Comparison of ENCODE assay signal across 8 cellular contexts in the genomic region with DNA sequence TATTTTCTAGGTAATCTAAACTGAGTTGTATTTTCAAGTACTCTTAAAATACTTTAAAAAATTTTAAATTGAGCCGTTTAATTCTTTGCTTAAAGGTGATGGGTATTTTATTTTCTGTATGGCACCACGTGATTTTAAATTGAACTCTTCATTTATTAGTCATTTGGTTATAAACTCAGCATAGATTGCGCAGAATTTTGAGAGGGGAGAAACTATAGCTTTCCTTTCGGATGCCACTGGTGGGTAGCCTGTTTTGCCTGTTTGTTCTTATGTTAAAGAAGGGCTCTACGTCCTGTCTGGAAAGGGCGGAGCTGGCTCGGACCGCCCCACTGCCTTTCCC. TPM values are rescaled to one million over a fixed set of nuclear protein-coding genes. Genes with fewer than 3 reads are reported as not detected.
DNase-seq lines count a peak whose midpoint lies in the region; ATAC-seq, FAIRE-seq and TF ChIP-seq lines count a peak whose summit lies in the region.

No MANE protein-coding gene starts in this region.

- H2BK20ac ChIP-seq in H1 (ENCODE audit: low read length), result no peak overlapping the region

- H3K9ac ChIP-seq in OCI-LY3 (ENCODE audit: low read length) (peak overlapping the region; percentile 31), H1 (replicated peaks in 1 of 4; ENCODE audit: extremely low read depth in 1 of 4, low read depth in 3 of 4, low read length in 3 of 4) (no peak overlapping the region)

- no peaks in the 10 kb centered on the region for H3K79me1 ChIP-seq in H1 (ENCODE audit: low read depth, low read length)

- no peak for TF ChIP-seq POLR2A in H1 (IDR thresholded peaks at IDR 0.05; ENCODE audit: control extremely low read depth in 1 of 2, low read depth in 2 of 2, low read length in 2 of 2)

- CTCF ChIA-PET in H1 (lab: Charles Lee; ENCODE audit: partially characterized antibody) (interaction anchor here (1.2 kb wide), 1 partner anchor 20 kb away, joined by 5 read pairs; no protein-coding TSS in a partner anchor), HEK293T (lab: Yijun Ruan, JAX) (interaction anchor here (0.6 kb wide), 1 partner anchor 26 kb away, joined by 4 read pairs; no protein-coding TSS in a partner anchor)

- peak overlapping the region; percentile 81 for H3K27ac ChIP-seq in CD4-positive, CD25-positive, alpha-beta regulatory T cell (ENCODE audit: insufficient read depth, low read length, poor library complexity, severe bottlenecking)
- peak overlapping the region; percentile 8; the same call in 1 of the 2 replicates for H3K27ac ChIP-seq in OCI-LY3 (ENCODE audit: low read length)
- no peak overlapping the region for H3K27ac ChIP-seq in H1 (ENCODE audit: low read depth, low read length)
- peak overlapping the region; percentile 72 for H3K27ac ChIP-seq in osteoblast (ENCODE audit: low read depth, low read length)

- H3K4ac ChIP-seq in H1 (replicated peaks; ENCODE audit: insufficient read length, low read depth, low read length), result no peak overlapping the region

- H3K36me3 ChIP-seq in CD4-positive, CD25-positive, alpha-beta regulatory T cell (ENCODE audit: control insufficient read depth, insufficient read depth, low read length), result peaks cover 42% of the 10 kb centered on the region
- H3K36me3 ChIP-seq in OCI-LY3 (replicated peaks; ENCODE audit: low read depth, low read length) (peaks cover 34% of the 10 kb centered on the region), H1 (ENCODE audit: control insufficient read depth in 2 of 4, insufficient read depth in 4 of 4, low read length in 3 of 4) (peaks cover 6 to 33% (median 14%) of the 10 kb centered on the region in 4 experiments), osteoblast (ENCODE audit: insufficient read depth, low read length) (peaks cover 47% of the 10 kb centered on the region)

- no peaks in the 10 kb centered on the region for H3K9me3 ChIP-seq in CD4-positive, CD25-positive, alpha-beta regulatory T cell (ENCODE audit: control insufficient read depth in 2 of 2, low read length in 2 of 2)
- H3K9me3 ChIP-seq in OCI-LY3 (ENCODE audit: insufficient read depth, low read length), result no peaks in the 10 kb centered on the region
- no peaks in the 10 kb centered on the region for H3K9me3 ChIP-seq in H1 (ENCODE audit: insufficient read depth in 2 of 2, low read depth in 1 of 2, low read length in 1 of 2)
- no peaks in the 10 kb centered on the region for H3K9me3 ChIP-seq in osteoblast (ENCODE audit: low read depth, low read length)

- POLR2A ChIA-PET in H1 (lab: Charles Lee; ENCODE audit: partially characterized antibody) (interaction anchor here (1.1 to 3.1 kb wide), 6 partner anchors 12 to 618 kb away, joined by 3 to 12 read pairs (median 11); a partner anchor contains a TSS), HEK293T (lab: Yijun Ruan, JAX) (interaction anchor here (0.6 to 2.5 kb wide), 4 partner anchors 9 to 61 kb away, joined by 3 to 9 read pairs (median 4); a partner anchor contains a TSS)

- H2BK120ac ChIP-seq in H1 (replicated peaks; ENCODE audit: low read depth, low read length), result no peak overlapping the region

- H3K23ac ChIP-seq in H1 (ENCODE audit: insufficient read length), result no peak overlapping the region

- no peak overlapping the region for H3K18ac ChIP-seq in H1 (ENCODE audit: extremely low read depth, low read length)

- no peaks in the 10 kb centered on the region for H3K23me2 ChIP-seq in H1 (ENCODE audit: low read depth, low read length)

- peaks cover 34% of the 10 kb centered on the region for H3K36me3 Mint-ChIP-seq in CD4-positive, CD25-positive, alpha-beta regulatory T cell

- peaks cover 0 to 1% (median 0%) of the 10 kb centered on the region in 7 donors for H3K9me3 Mint-ChIP-seq in CD4-positive, CD25-positive, alpha-beta regulatory T cell

- H3K4me2 ChIP-seq in OCI-LY3 (ENCODE audit: low read length) (peak overlapping the region; percentile 88), H1 (ENCODE audit: insufficient read depth in 1 of 2, low read depth in 2 of 2, low read length in 2 of 2) (peak overlapping the region; percentile 38 to 62; a peak in 3 of 4 replicates), osteoblast (ENCODE audit: insufficient read depth, low read length) (peak overlapping the region; percentile 93)

- no peak overlapping the region for H3K14ac ChIP-seq in H1 (ENCODE audit: insufficient read length)

- peak overlapping the region; percentile 52 to 93 (median 92) for H3K27ac Mint-ChIP-seq in CD4-positive, CD25-positive, alpha-beta regulatory T cell

- H2AK5ac ChIP-seq in H1 (ENCODE audit: low read depth, low read length), result no peak overlapping the region

- peak overlapping the region; percentile 52 for H4K5ac ChIP-seq in H1 (ENCODE audit: insufficient read length, low read depth, low read length)

- H3K4me1 Mint-ChIP-seq in CD4-positive, CD25-positive, alpha-beta regulatory T cell, result peaks cover 22 to 55% (median 41%) of the 10 kb centered on the region in 4 donors

- H3K27me3 Mint-ChIP-seq in CD4-positive, CD25-positive, alpha-beta regulatory T cell, result no peaks in the 10 kb centered on the region

- TF ChIP-seq RAD21 in H1 (IDR thresholded peaks at IDR 0.05 in 1 of 2, conservative IDR thresholded peaks at IDR 0.05 in 1 of 2; ENCODE audit: low read depth in 2 of 2, low read length in 2 of 2), result no peak

- H3K27me3 ChIP-seq in CD4-positive, CD25-positive, alpha-beta regulatory T cell (ENCODE audit: control insufficient read depth, insufficient read depth, low read length), result no peaks in the 10 kb centered on the region
- H3K27me3 ChIP-seq in OCI-LY3 (ENCODE audit: low read depth, low read length) (no peaks in the 10 kb centered on the region), H1 (replicated peaks in 1 of 4; ENCODE audit: control insufficient read depth in 3 of 4, extremely low read depth in 1 of 4, insufficient read depth in 3 of 4, low read length in 3 of 4) (no peaks in the 10 kb centered on the region), osteoblast (ENCODE audit: insufficient read depth, low read length) (no peaks in the 10 kb centered on the region)

- H2BK15ac ChIP-seq in H1 (ENCODE audit: low read length), result no peak overlapping the region

- no peak overlapping the region for H4K91ac ChIP-seq in H1 (replicated peaks; ENCODE audit: insufficient read length, low read length)

- H2BK12ac ChIP-seq in H1 (ENCODE audit: low read depth, low read length), result no peak overlapping the region

- H4K20me1 ChIP-seq in OCI-LY3 (ENCODE audit: insufficient read depth, low read length), result no peaks in the 10 kb centered on the region
- H4K20me1 ChIP-seq in H1 (replicated peaks in 1 of 2; ENCODE audit: control insufficient read depth in 1 of 2, insufficient read depth in 2 of 2, low read length in 2 of 2), result peaks cover 0 to 2% of the 10 kb centered on the region in 2 experiments
- H4K20me1 ChIP-seq in osteoblast (ENCODE audit: insufficient read depth, low read length), result no peaks in the 10 kb centered on the region

- peak overlapping the region; percentile 91 to 97 (median 94) for H3K4me3 Mint-ChIP-seq in CD4-positive, CD25-positive, alpha-beta regulatory T cell

- H2BK5ac ChIP-seq in H1 (ENCODE audit: low read depth, low read length), result no peak overlapping the region

- DNase-seq in CD4-positive, CD25-positive, alpha-beta regulatory T cell, result no peak
- DNase-seq in H1 (ENCODE audit: low read depth in 1 of 2, low spot score in 2 of 2), result no peak
- DNase-seq in osteoblast (ENCODE audit: insufficient read length, low spot score, missing footprints), result no peak
- DNase-seq in NCI-H187 (lab: John Stamatoyannopoulos, UW), result no peak
- no peak for DNase-seq in HEK293T (ENCODE audit: extremely low spot score)
- no peak for DNase-seq in NCI-H2029 treated with DMSO at 0.1 percent for 48 hours (lab: John Stamatoyannopoulos, UW)

- H3K4me3 ChIP-seq in CD4-positive, CD25-positive, alpha-beta regulatory T cell (ENCODE audit: low read depth, low read length), result peak overlapping the region; percentile 96
- H3K4me3 ChIP-seq in OCI-LY3 (ENCODE audit: low read length) (peak overlapping the region; percentile 74), H1 (ENCODE audit: extremely low read depth in 1 of 4, insufficient read depth in 2 of 4, low read depth in 3 of 4, low read length in 4 of 4) (peak overlapping the region in 2 of 4 experiments; percentile 21 to 59; a peak in 5 of 8 replicates), osteoblast (ENCODE audit: insufficient read depth, low read length) (peak overlapping the region; percentile 96)

- no peak for TF ChIP-seq EP300 in H1 (IDR thresholded peaks at IDR 0.05; ENCODE audit: borderline replicate concordance in 1 of 2, low read depth in 2 of 2, low read length in 2 of 2)

- peaks cover 30% of the 10 kb centered on the region for H3K4me1 ChIP-seq in CD4-positive, CD25-positive, alpha-beta regulatory T cell (ENCODE audit: control insufficient read depth, insufficient read depth, low read length, poor library complexity, severe bottlenecking)
- H3K4me1 ChIP-seq in OCI-LY3 (ENCODE audit: low read length) (peaks cover 2% of the 10 kb centered on the region), H1 (replicated peaks in 1 of 4; ENCODE audit: control insufficient read depth in 3 of 4, insufficient read depth in 4 of 4, low read length in 3 of 4) (peaks cover 0 to 4% (median 3%) of the 10 kb centered on the region in 4 experiments; a peak in 4 of 7 replicates), osteoblast (ENCODE audit: insufficient read depth, low read length) (peaks cover 7% of the 10 kb centered on the region)

- no peak for ATAC-seq in CD4-positive, CD25-positive, alpha-beta regulatory T cell (ENCODE audit: low read depth in 2 of 2)
- ATAC-seq in HG02884 (IDR thresholded peaks at IDR 0.05; ENCODE audit: unreplicated experiment), result no peak

- no peak for TF ChIP-seq CTCF in OCI-LY3 (IDR thresholded peaks at IDR 0.05; ENCODE audit: low read depth, low read length)
- TF ChIP-seq CTCF in H1 (IDR thresholded peaks at IDR 0.05; ENCODE audit: control extremely low read depth in 1 of 3, insufficient read depth in 1 of 3, low read depth in 1 of 3, low read length in 3 of 3), result no peak
- TF ChIP-seq CTCF in osteoblast (IDR thresholded peaks at IDR 0.05; ENCODE audit: extremely low read depth, low read depth, low read length), result no peak

- H3K79me2 ChIP-seq in OCI-LY3 (ENCODE audit: low read length), result peaks cover 20% of the 10 kb centered on the region
- H3K79me2 ChIP-seq in H1 (ENCODE audit: control insufficient read depth in 1 of 2, insufficient read depth in 2 of 2, low read length in 2 of 2), result peaks cover 0 to 32% of the 10 kb centered on the region in 2 experiments; a peak in 2 of 4 replicates
- H3K79me2 ChIP-seq in osteoblast (ENCODE audit: insufficient read depth, low read length), result peaks cover 42% of the 10 kb centered on the region

- H3K56ac ChIP-seq in H1 (replicated peaks; ENCODE audit: insufficient read length, low read depth, low read length), result no peak overlapping the region

- no peak for FAIRE-seq in H1 (lab: Jason Lieb, UNC)

- no peak overlapping the region for H2AFZ ChIP-seq in OCI-LY3 (ENCODE audit: low read depth, low read length)
- no peak overlapping the region for H2AFZ ChIP-seq in H1 (ENCODE audit: low read length)
- peak overlapping the region; percentile 82 for H2AFZ ChIP-seq in osteoblast (ENCODE audit: low read length)

- 3% methylated on average over 6 of the region's 8 CpGs; no CpG with 5 or more reads in 1 of the 2 experiments for WGBS in H1 (ENCODE audit: extremely low coverage in 1 of 2, insufficient coverage in 1 of 2, insufficient read length in 1 of 2, insufficient replicate concordance in 2 of 2, low coverage in 1 of 2, low lambda C conversion rate in 2 of 2, missing lambda C conversion rate in 1 of 2), 2 experiments

- H4K8ac ChIP-seq in H1 (ENCODE audit: extremely low read depth, insufficient read depth, low read length), result no peak overlapping the region

RNA-seq across cellular contexts. Expression of a gene that starts 0.4 kb away (rescaled TPM):
- total RNA-seq in CD4-positive, CD25-positive, alpha-beta regulatory T cell, result 34.0 TPM
- polyA plus RNA-seq in CD4-positive, CD25-positive, alpha-beta regulatory T cell, result 10 to 100 TPM; 33.0 to 45.2 (median 38.0) TPM
- 26.6 and 29.0 TPM in 2 replicates for total RNA-seq in H1 (2021; fragmentation: NEBNext Ultra II Directional; extraction: Animal tissue kit (Norgen Biotek cat#: 25700))
- 5.6 and 8.3 TPM in 2 replicates for polyA plus RNA-seq in H1 (2011; rRNA removed)
- polyA plus RNA-seq in H1 (2011; cell fraction: cytosol; rRNA removed), result 10.1 TPM
- polyA plus RNA-seq in H1 (2011; cell fraction: nucleus; rRNA removed), result 3.0 TPM
- 5.3 to 10.9 TPM (median 6.2 TPM) in 4 replicates for polyA plus RNA-seq in H1 (2012, experiment 1 of 2)
- 1.3 TPM for polyA plus RNA-seq in H1 (2012, experiment 2 of 2)
- 20.4 TPM for polyA plus RNA-seq in H1 (2013, experiment 1 of 2)
- polyA plus RNA-seq in H1 (2013, experiment 2 of 2), result 19.5 TPM
- 7.3 and 9.1 TPM in 2 replicates for polyA minus RNA-seq in H1 (2011; rRNA and poly(A)+ RNA removed)
- polyA minus RNA-seq in H1 (2011; cell fraction: cytosol; rRNA and poly(A)+ RNA removed), result 11.1 TPM
- polyA minus RNA-seq in H1 (2011; cell fraction: nucleus; rRNA and poly(A)+ RNA removed), result 11.0 TPM
- 29.7 and 29.8 TPM in 2 replicates for total RNA-seq in osteoblast

RNA-seq across cellular contexts. Expression of a gene that starts 22.6 kb away (rescaled TPM):
- 110 TPM for total RNA-seq in CD4-positive, CD25-positive, alpha-beta regulatory T cell
- polyA plus RNA-seq in CD4-positive, CD25-positive, alpha-beta regulatory T cell, result 10 to 100 TPM; 69.7 to 83.0 (median 75.7) TPM
- 103 and 107 TPM in 2 replicates for total RNA-seq in H1 (2021; fragmentation: NEBNext Ultra II Directional; extraction: Animal tissue kit (Norgen Biotek cat#: 25700))
- polyA plus RNA-seq in H1 (2011; rRNA removed), result 21.9 and 45.1 TPM in 2 replicates
- 78.1 TPM for polyA plus RNA-seq in H1 (2011; cell fraction: cytosol; rRNA removed)
- 19.4 TPM for polyA plus RNA-seq in H1 (2011; cell fraction: nucleus; rRNA removed)
- polyA plus RNA-seq in H1 (2012, experiment 1 of 2), result 74.0 to 137 TPM (median 78.3 TPM) in 4 replicates
- 14.0 TPM for polyA plus RNA-seq in H1 (2012, experiment 2 of 2)
- 91.9 TPM for polyA plus RNA-seq in H1 (2013, experiment 1 of 2)
- 93.3 TPM for polyA plus RNA-seq in H1 (2013, experiment 2 of 2)
- polyA minus RNA-seq in H1 (2011; rRNA and poly(A)+ RNA removed), result 45.6 and 52.7 TPM in 2 replicates
- 43.3 TPM for polyA minus RNA-seq in H1 (2011; cell fraction: cytosol; rRNA and poly(A)+ RNA removed)
- 77.9 TPM for polyA minus RNA-seq in H1 (2011; cell fraction: nucleus; rRNA and poly(A)+ RNA removed)
- total RNA-seq in osteoblast, result 78.5 and 85.2 TPM in 2 replicates

RNA-seq across cellular contexts. Expression of a gene that starts 34.2 kb away (rescaled TPM):
- total RNA-seq in CD4-positive, CD25-positive, alpha-beta regulatory T cell, result 72.9 TPM
- polyA plus RNA-seq in CD4-positive, CD25-positive, alpha-beta regulatory T cell, result 10 to 100 TPM; 48.3 to 71.5 (median 63.4) TPM
- total RNA-seq in H1 (2021; fragmentation: NEBNext Ultra II Directional; extraction: Animal tissue kit (Norgen Biotek cat#: 25700)), result 36.5 and 42.0 TPM in 2 replicates
- polyA plus RNA-seq in H1 (2011; rRNA removed), result 10.9 and 15.7 TPM in 2 replicates
- polyA plus RNA-seq in H1 (2011; cell fraction: cytosol; rRNA removed), result 17.1 TPM
- 5.9 TPM for polyA plus RNA-seq in H1 (2011; cell fraction: nucleus; rRNA removed)
- polyA plus RNA-seq in H1 (2012, experiment 1 of 2), result 15.0 to 20.5 TPM (median 16.4 TPM) in 4 replicates
- polyA plus RNA-seq in H1 (2012, experiment 2 of 2), result 1.9 TPM
- 44.7 TPM for polyA plus RNA-seq in H1 (2013, experiment 1 of 2)
- 50.3 TPM for polyA plus RNA-seq in H1 (2013, experiment 2 of 2)
- polyA minus RNA-seq in H1 (2011; rRNA and poly(A)+ RNA removed), result 11.0 and 19.4 TPM in 2 replicates
- polyA minus RNA-seq in H1 (2011; cell fraction: cytosol; rRNA and poly(A)+ RNA removed), result 16.4 TPM
- 19.6 TPM for polyA minus RNA-seq in H1 (2011; cell fraction: nucleus; rRNA and poly(A)+ RNA removed)
- 55.1 and 56.8 TPM in 2 replicates for total RNA-seq in osteoblast
